25 cellular contexts compared by ENCODE assay signal in genomic region chr9:111375062-111375461, GRCh38. TPM values are rescaled to one million over a fixed set of nuclear protein-coding genes. Genes with fewer than 3 reads are reported as not detected.
DNase-seq lines count a peak whose midpoint lies in the region; ATAC-seq, FAIRE-seq and TF ChIP-seq lines count a peak whose summit lies in the region.
"Had no signal": no experiment of that assay in that cellular context is flagged by ENCODE, and none has a peak within 500 bp of the region (broad histone marks: within the 10 kb centered on the region; RNA-seq: fewer than 3 reads in every experiment).

No MANE protein-coding gene starts in this region.

- H3K27ac ChIP-seq in keratinocyte (ENCODE audit: control insufficient read depth, insufficient read depth, low read length): no peak overlapping the region
- H3K27ac ChIP-seq: HL-60, SJCRH30 had no signal

- no peak for TF ChIP-seq CTCF in keratinocyte (optimal IDR thresholded peaks at IDR 0.05 in 1 of 3, IDR thresholded peaks at IDR 0.05 in 1 of 3, conservative IDR thresholded peaks at IDR 0.05 in 1 of 3; ENCODE audit: extremely low read depth in 1 of 3, insufficient read depth in 2 of 3, low read length in 3 of 3)

- H3K9me3 ChIP-seq in keratinocyte (ENCODE audit: control insufficient read depth, low read depth, low read length): no peaks in the 10 kb centered on the region
- H3K9me3 ChIP-seq: HAP-1, SJCRH30 had no signal

- H3K27me3 ChIP-seq in keratinocyte (ENCODE audit: control insufficient read depth, extremely low read depth, insufficient read depth, low read length): no peaks in the 10 kb centered on the region
- H3K27me3 ChIP-seq: SJCRH30 had no signal

- H3K4me2 ChIP-seq in keratinocyte (ENCODE audit: control insufficient read depth, extremely low read depth, insufficient read depth, low read depth, low read length): no peak overlapping the region
- H3K4me2 ChIP-seq: GM23338 had no signal

- H3K79me2 ChIP-seq in keratinocyte (ENCODE audit: control insufficient read depth, insufficient read depth, low read length): no peaks in the 10 kb centered on the region

- H3K36me3 ChIP-seq in keratinocyte (ENCODE audit: control insufficient read depth in 2 of 2, extremely low read depth in 1 of 2, insufficient read depth in 2 of 2, low read length in 2 of 2): peaks cover 26 to 44% of the 10 kb centered on the region in 2 experiments

- H3K4me3 ChIP-seq in keratinocyte (ENCODE audit: control insufficient read depth in 2 of 3, extremely low read depth in 1 of 3, insufficient read depth in 2 of 3, low read depth in 1 of 3, low read length in 3 of 3): no peak overlapping the region
- H3K4me3 ChIP-seq: GM23338, HAP-1, SJCRH30 had no signal

- no peaks in the 10 kb centered on the region for H3K4me1 Mint-ChIP-seq in central memory CD8-positive, alpha-beta T cell
- H3K4me1 Mint-ChIP-seq: GM23338 had no signal

- peak; percentile 48 for FAIRE-seq in keratinocyte (lab: Jason Lieb, UNC)
- no peak for FAIRE-seq in GM19239 (lab: Jason Lieb, UNC)
- FAIRE-seq: GM12892 had no signal

- H3K4me3 Mint-ChIP-seq in central memory CD8-positive, alpha-beta T cell: no peak overlapping the region
- H3K4me3 Mint-ChIP-seq: GM23338, HFFc6 had no signal

- H3K9me1 ChIP-seq in keratinocyte (ENCODE audit: control insufficient read depth, extremely low read depth, insufficient read depth, low read length): no peaks in the 10 kb centered on the region

- no peaks in the 10 kb centered on the region for H4K20me1 ChIP-seq in keratinocyte (ENCODE audit: control insufficient read depth, extremely low read depth, insufficient read depth, low read length)

- peak overlapping the region; percentile 20 for H3K27ac Mint-ChIP-seq in central memory CD8-positive, alpha-beta T cell (ENCODE audit: low read depth)
- H3K27ac Mint-ChIP-seq: GM23338 had no signal

- no peaks in the 10 kb centered on the region for H3K4me1 ChIP-seq in keratinocyte (ENCODE audit: control insufficient read depth, extremely low read depth, insufficient read depth, low read length)
- H3K4me1 ChIP-seq: HAP-1, SJCRH30 had no signal

- DNase-seq in LHCN-M2 (ENCODE audit: low read depth) (peak; percentile 16), keratinocyte (ENCODE audit: low read depth, low spot score) (no peak), GM19239 (ENCODE audit: insufficient read length, low spot score) (no peak), NCI-H146 treated with DMSO at 0.1 percent for 48 hours (lab: John Stamatoyannopoulos, UW; ENCODE audit: unreplicated experiment) (no peak)
- no peak for DNase-seq in central memory CD8-positive, alpha-beta T cell (ENCODE audit: low spot score in 2 of 2)
- DNase-seq: Calu3, DND-41, HFFc6, MV-4-11, NCI-H1105 treated with DMSO at 0.1 percent for 48 hours, NCI-H146, NCI-H2029, NCI-H446, NCI-H524 treated with DMSO at 0.1 percent for 48 hours, NCI-H774, SJCRH30 had no signal

- H2AFZ ChIP-seq in keratinocyte (ENCODE audit: control insufficient read depth, low read length): no peak overlapping the region
- H2AFZ ChIP-seq: GM23338 had no signal

- H3K9me3 Mint-ChIP-seq in central memory CD8-positive, alpha-beta T cell: no peaks in the 10 kb centered on the region
- H3K9me3 Mint-ChIP-seq: GM23338, HFFc6 had no signal

- dilution Hi-C loops in keratinocyte (cut with MboI; ENCODE audit: extremely low pct_ligation_motif_present, low sequenced_read_pairs): no loop called here

- H3K27me3 Mint-ChIP-seq in central memory CD8-positive, alpha-beta T cell: no peaks in the 10 kb centered on the region

- H3K36me3 Mint-ChIP-seq in central memory CD8-positive, alpha-beta T cell (ENCODE audit: insufficient read depth): peaks cover 55% of the 10 kb centered on the region

- no peak for ATAC-seq in central memory CD8-positive, alpha-beta T cell (replicated peaks; ENCODE audit: extremely low read depth, poor library complexity, severe bottlenecking)
- ATAC-seq in GM21515 (IDR thresholded peaks at IDR 0.05; ENCODE audit: unreplicated experiment): no peak
- no peak for ATAC-seq in HG03571 (IDR thresholded peaks at IDR 0.05; ENCODE audit: unreplicated experiment)
- ATAC-seq: GM23338, Right ventricle myocardium inferior, SK-N-SH treated with all-trans-retinoic acid at 6 μM for 48 hours had no signal

- H3K9ac ChIP-seq in keratinocyte (ENCODE audit: control insufficient read depth, extremely low read depth, insufficient read depth, low read length): no peak overlapping the region

RNA-seq across cellular contexts. Expression of gene OR2K2, which starts 45.0 kb away (rescaled TPM):
- total RNA-seq in LHCN-M2 (2014; rRNA removed): not detected in 2 replicates
- polyA plus RNA-seq in LHCN-M2 (2012): not detected
- not detected in 3 replicates for polyA plus RNA-seq in keratinocyte
- polyA plus RNA-seq in keratinocyte (2011; ENCODE audit: low read depth): not detected
- polyA plus RNA-seq in keratinocyte (2011; cell fraction: cytosol; rRNA removed): not detected in 2 replicates
- not detected in 2 replicates for polyA plus RNA-seq in keratinocyte (2011; cell fraction: nucleus; rRNA removed)
- not detected in 2 replicates for polyA plus RNA-seq in keratinocyte (2012; ENCODE audit: low replicate concordance)
- not detected in 3 replicates for polyA minus RNA-seq in keratinocyte
- polyA minus RNA-seq in keratinocyte (2011; cell fraction: cytosol; rRNA and poly(A)+ RNA removed): not detected
- polyA minus RNA-seq in keratinocyte (2011; cell fraction: nucleus; rRNA and poly(A)+ RNA removed): 1.0 TPM in 1 of 2 replicates, not detected in the other
- total RNA-seq: Calu3, GM23338, HFFc6, Right ventricle myocardium inferior, SJCRH30 had no signal
- polyA plus RNA-seq: BJ, GM23338 had no signal
